In the genomic region with DNA sequence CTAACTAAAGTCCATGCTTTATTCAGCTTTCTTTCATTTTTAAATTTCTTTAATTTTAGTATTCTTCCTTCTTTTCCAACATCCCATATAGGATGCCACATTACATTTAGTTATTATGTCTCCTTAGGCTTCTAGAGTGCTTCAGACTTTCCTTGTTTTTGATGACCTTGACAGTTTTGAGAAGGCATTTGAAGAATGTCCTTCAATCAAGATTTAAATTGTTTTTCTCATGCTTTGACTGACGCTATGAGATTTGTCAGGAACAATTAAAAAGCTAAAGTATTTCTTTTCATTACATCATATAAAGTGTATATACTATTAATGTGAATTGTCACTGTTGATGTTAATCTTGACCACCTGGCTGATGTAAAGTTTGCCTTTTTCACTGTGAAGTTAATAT, we compare ENCODE assay signal across 18 cellular contexts.
DNase-seq lines count a peak whose midpoint lies in the region; ATAC-seq, FAIRE-seq and TF ChIP-seq lines count a peak whose summit lies in the region.
"Had no signal": no experiment of that assay in that cellular context is flagged by ENCODE, and none has a peak within 500 bp of the region (broad histone marks: within the 10 kb centered on the region; RNA-seq: fewer than 3 reads in every experiment).

No MANE protein-coding gene starts in this region.

- H3K4me1 Mint-ChIP-seq in nephron = no peaks in the 10 kb centered on the region
- H3K4me1 Mint-ChIP-seq: B cell; CD4-positive, CD25-positive, alpha-beta regulatory T cell; H9 had no signal

- no peaks in the 10 kb centered on the region for H3K79me1 ChIP-seq in IMR-90 (ENCODE audit: low read depth in 1 of 2, low read length in 2 of 2)

- no peaks in the 10 kb centered on the region for H3K9me1 ChIP-seq in IMR-90 (ENCODE audit: insufficient read depth, low read length)
- no peaks in the 10 kb centered on the region for H3K9me1 ChIP-seq in K562 (ENCODE audit: control insufficient read depth, insufficient read depth, low read length)

- H3K9me3 Mint-ChIP-seq in nephron = peaks cover 7% of the 10 kb centered on the region

- H4K20me1 ChIP-seq in IMR-90 (ENCODE audit: insufficient read depth, low read length) (no peaks in the 10 kb centered on the region), K562 (replicated peaks; ENCODE audit: control insufficient read depth, insufficient read depth, low read length) (no peaks in the 10 kb centered on the region)
- H4K20me1 ChIP-seq: BLaER1 had no signal

- no peak overlapping the region for H3K18ac ChIP-seq in IMR-90 (ENCODE audit: low read depth, low read length)

- no peak overlapping the region for H4K8ac ChIP-seq in IMR-90 (ENCODE audit: low read depth in 2 of 2, low read length in 2 of 2)

- no peak for FAIRE-seq in K562 (lab: Jason Lieb, UNC)
- FAIRE-seq in GM12891 (lab: Jason Lieb, UNC) = no peak
- FAIRE-seq: GM12892 had no signal

- H3K4me1 ChIP-seq in IMR-90 (ENCODE audit: control insufficient read depth, insufficient read depth, low read length) = no peaks in the 10 kb centered on the region; the same call in 1 of the 2 replicates
- H3K4me1 ChIP-seq in K562 (replicated peaks in 1 of 2; ENCODE audit: control insufficient read depth in 2 of 2, insufficient read depth in 2 of 2, low read length in 2 of 2) = no peaks in the 10 kb centered on the region
- H3K4me1 ChIP-seq: BLaER1, Caco-2 had no signal

- BruUV-seq in IMR-90 (replicated peaks; lab: Mats Ljungman, UMichigan) (no TSS peak), K562 (replicated peaks; lab: Mats Ljungman, UMichigan) (no TSS peak)

- H3K36me3 Mint-ChIP-seq in nephron (ENCODE audit: low read depth) = peaks cover 5% of the 10 kb centered on the region
- H3K36me3 Mint-ChIP-seq: CD4-positive, CD25-positive, alpha-beta regulatory T cell; CD8-positive, alpha-beta T cell had no signal

- H3K4me2 ChIP-seq in IMR-90 (ENCODE audit: low read depth, low read length) (no peak overlapping the region), K562 (ENCODE audit: insufficient read depth, low read length) (no peak overlapping the region)
- H3K4me2 ChIP-seq: BLaER1 had no signal

- H3K27ac Mint-ChIP-seq in nephron = peak overlapping the region in 2 of 3 experiments; percentile 35 to 72
- H3K27ac Mint-ChIP-seq: B cell; CD4-positive, CD25-positive, alpha-beta regulatory T cell; CD8-positive, alpha-beta T cell; H9 had no signal

- no peak overlapping the region for H3K14ac ChIP-seq in IMR-90 (replicated peaks; ENCODE audit: low read depth, low read length)

- dilution Hi-C loops in IMR-90 (cut with HindIII; ENCODE audit: low sequenced_read_pairs, unreplicated experiment) = no loop called here

- no peak overlapping the region for H3K4me3 Mint-ChIP-seq in nephron
- H3K4me3 Mint-ChIP-seq: B cell; CD4-positive, CD25-positive, alpha-beta regulatory T cell; CD8-positive, alpha-beta T cell; H9 had no signal

- CTCF ChIA-PET in IMR-90 (lab: Yijun Ruan, JAX) = interaction anchor here (0.6 kb wide), 2 partner anchors 62 to 417 kb away, joined by 3 read pairs; no protein-coding TSS in a partner anchor
- CTCF ChIA-PET in K562 (lab: Yijun Ruan, JAX; ENCODE audit: low intra/inter-chr PET ratio) = no interaction called here

- H2BK5ac ChIP-seq in IMR-90 (ENCODE audit: low read depth, low read length, poor library complexity, severe bottlenecking) = no peak overlapping the region

- H3K9me3 ChIP-seq in IMR-90 (ENCODE audit: control insufficient read depth, insufficient read depth, low read length) = no peaks in the 10 kb centered on the region; the same call in 1 of the 2 replicates
- H3K9me3 ChIP-seq in K562 (replicated peaks; ENCODE audit: control insufficient read depth, insufficient read depth, low read depth, low read length) = no peaks in the 10 kb centered on the region
- H3K9me3 ChIP-seq: BLaER1, Caco-2 had no signal

- H4K5ac ChIP-seq in IMR-90 (ENCODE audit: low read depth, low read length) = no peak overlapping the region

- in situ Hi-C loops in IMR-90 (cut with MboI; ENCODE audit: low sequenced_read_pairs) = no loop called here
- in situ Hi-C loops in K562 (cut with MboI) = no loop called here

- H2BK20ac ChIP-seq in IMR-90 (ENCODE audit: low read depth, low read length) = no peak overlapping the region

- no peak overlapping the region for H3K4ac ChIP-seq in IMR-90 (ENCODE audit: low read depth, low read length)

- no peak overlapping the region for H4K91ac ChIP-seq in IMR-90 (ENCODE audit: insufficient read depth, low read depth, low read length)

- WGBS in IMR-90 (ENCODE audit: extremely low coverage in 2 of 2, insufficient read length in 1 of 2), 2 experiments = no CpG with 5 or more reads among the region's 1 CpG
- WGBS in K562 (ENCODE audit: insufficient coverage, low coverage, missing lambda C conversion rate) = 0% methylated on average over 1 of the region's 1 CpG

- no peak for TF ChIP-seq EP300 in K562 (IDR thresholded peaks at IDR 0.05; ENCODE audit: low read length)

- TF ChIP-seq RAD21 in IMR-90 (IDR thresholded peaks at IDR 0.05; ENCODE audit: low read length) (no peak), K562 (CRISPR knock-in tag; conservative IDR thresholded peaks at IDR 0.05 in 1 of 2, IDR thresholded peaks at IDR 0.05 in 1 of 2) (no peak)

- intact Hi-C loops in IMR-90 (cut with micrococcal nuclease) (no loop called here), K562 (cut with micrococcal nuclease) (no loop called here)

- no peaks in the 10 kb centered on the region for H3K27me3 Mint-ChIP-seq in nephron (ENCODE audit: low read depth)
- H3K27me3 Mint-ChIP-seq: B cell; CD4-positive, CD25-positive, alpha-beta regulatory T cell had no signal

- no peak overlapping the region for H3K23ac ChIP-seq in IMR-90 (ENCODE audit: low read depth, low read length)

- no peak overlapping the region for H3K56ac ChIP-seq in IMR-90 (ENCODE audit: extremely low read depth, insufficient read depth, low read length)

- H2BK15ac ChIP-seq in IMR-90 (ENCODE audit: low read depth, low read length) = no peak overlapping the region

- ATAC-seq in IMR-90 (ENCODE audit: low read depth) = no peak
- no peak for ATAC-seq in K562
- ATAC-seq: CD8-positive, alpha-beta T cell; HCT116 had no signal

- TF ChIP-seq CTCF in IMR-90 (conservative IDR thresholded peaks at IDR 0.05; ENCODE audit: low read depth, low read length) = no peak
- no peak for TF ChIP-seq CTCF in K562 (IDR thresholded peaks at IDR 0.05 in 2 of 3, conservative IDR thresholded peaks at IDR 0.05 in 1 of 3; ENCODE audit: insufficient read depth in 2 of 3, low read depth in 1 of 3, low read length in 3 of 3)
- no peak for TF ChIP-seq CTCF in nephron (IDR thresholded peaks at IDR 0.05; ENCODE audit: unreplicated experiment in 3 of 3)

- H3K4me3 ChIP-seq in IMR-90 (ENCODE audit: insufficient read depth, low read depth, low read length) (no peak overlapping the region), K562 (no peak overlapping the region)
- H3K4me3 ChIP-seq: BLaER1, GM23248 had no signal

- POLR2A ChIA-PET in IMR-90 (lab: Charles Lee; ENCODE audit: unreplicated experiment) (no interaction called here), K562 (lab: Yijun Ruan, JAX) (no interaction called here)

- TF ChIP-seq POLR2A in IMR-90 (IDR thresholded peaks at IDR 0.05; ENCODE audit: low read depth, low read length) (no peak), K562 (conservative IDR thresholded peaks at IDR 0.05) (no peak), GM12891 (IDR thresholded peaks at IDR 0.05; ENCODE audit: low read depth, low read length) (no peak)

- H2AK9ac ChIP-seq in IMR-90 (replicated peaks; ENCODE audit: low read depth, low read length, poor library complexity) = no peak overlapping the region

- H3K36me3 ChIP-seq in IMR-90 (ENCODE audit: control insufficient read depth, insufficient read depth, low read length) = no peaks in the 10 kb centered on the region
- no peaks in the 10 kb centered on the region for H3K36me3 ChIP-seq in K562 (ENCODE audit: control insufficient read depth, insufficient read depth, low read length)
- H3K36me3 ChIP-seq: BLaER1 had no signal

- H3K27me3 ChIP-seq in IMR-90 (ENCODE audit: control insufficient read depth, insufficient read depth, low read length) = no peaks in the 10 kb centered on the region
- H3K27me3 ChIP-seq in K562 (ENCODE audit: control insufficient read depth in 2 of 2, insufficient read depth in 2 of 2, low read length in 2 of 2) = no peaks in the 10 kb centered on the region
- H3K27me3 ChIP-seq: BLaER1 had no signal

- no peak overlapping the region for H3K27ac ChIP-seq in IMR-90 (ENCODE audit: insufficient read depth, low read length)
- H3K27ac ChIP-seq in K562 (ENCODE audit: extremely low read depth, low read depth, low read length) = no peak overlapping the region
- H3K27ac ChIP-seq: BLaER1, C4-2B, GM23248 had no signal

- no peak overlapping the region for H2AK5ac ChIP-seq in IMR-90 (ENCODE audit: low read depth, low read length)

- no peak overlapping the region for H2AFZ ChIP-seq in IMR-90 (replicated peaks; ENCODE audit: low read length, poor library complexity)
- no peak overlapping the region for H2AFZ ChIP-seq in K562 (ENCODE audit: low read depth, low read length)
- H2AFZ ChIP-seq: GM23248 had no signal

- H3K9ac ChIP-seq in IMR-90 (ENCODE audit: low read depth, low read length) (no peak overlapping the region), K562 (ENCODE audit: insufficient read depth in 1 of 2, low read depth in 2 of 2, low read length in 2 of 2) (no peak overlapping the region)
- H3K9ac ChIP-seq: BLaER1, GM23248 had no signal

- DNase-seq in IMR-90 (no peak), K562 (ENCODE audit: extremely low read depth in 1 of 4, low spot score in 3 of 4) (no peak), DMS53 treated with DMSO at 0.1 percent for 48 hours (lab: John Stamatoyannopoulos, UW; ENCODE audit: unreplicated experiment) (no peak), GM12891 (ENCODE audit: insufficient read length, low spot score) (no peak), DMS153 (lab: John Stamatoyannopoulos, UW) (no peak)
- DNase-seq: Caco-2; CD4-positive, CD25-positive, alpha-beta regulatory T cell; CD8-positive, alpha-beta T cell; DMS79 treated with DMSO at 0.1 percent for 48 hours; GF-D8; GM23248; H9 had no signal

- H3K79me2 ChIP-seq in K562 (ENCODE audit: control insufficient read depth, insufficient read depth, low read length) = no peaks in the 10 kb centered on the region

- H2BK120ac ChIP-seq in IMR-90 (ENCODE audit: low read depth, low read length) = no peak overlapping the region

TF ChIP-seq in IMR-90, 13 proteins besides CTCF, POLR2A, EP300 and RAD21 (continues in another document):
- TF ChIP-seq MAFK (IDR thresholded peaks at IDR 0.05; ENCODE audit: low read depth, low read length) (peak; percentile 81), CHD1 (IDR thresholded peaks at IDR 0.05; ENCODE audit: low read depth, low read length) (no peak)

TF ChIP-seq in K562, 482 proteins besides CTCF, POLR2A, EP300 and RAD21 (continues in another document):
- TF ChIP-seq PML (IDR thresholded peaks at IDR 0.05; ENCODE audit: low read length) = no peak
- TF ChIP-seq ZFP36 (IDR thresholded peaks at IDR 0.05; ENCODE audit: low read depth, low read length, partially characterized antibody) = no peak
- TF ChIP-seq C11orf30 (IDR thresholded peaks at IDR 0.05; ENCODE audit: low read depth) = peak; percentile 59
- TF ChIP-seq TAL1 (IDR thresholded peaks at IDR 0.05) = no peak

TF ChIP-seq in GM12891, 5 proteins besides CTCF, POLR2A, EP300 and RAD21 (continues in another document):
- TF ChIP-seq SPI1 (IDR thresholded peaks at IDR 0.05; ENCODE audit: low read depth, low read length) = no peak
- no peak for TF ChIP-seq PAX5 (IDR thresholded peaks at IDR 0.05; ENCODE audit: insufficient read depth, low read length, severe bottlenecking)
- TF ChIP-seq POU2F2 (IDR thresholded peaks at IDR 0.05; ENCODE audit: low read depth, low read length) = no peak
- TF ChIP-seq TAF1 (IDR thresholded peaks at IDR 0.05; ENCODE audit: low read depth, low read length) = no peak
